24 cellular contexts compared by ENCODE assay signal in the genomic region with DNA sequence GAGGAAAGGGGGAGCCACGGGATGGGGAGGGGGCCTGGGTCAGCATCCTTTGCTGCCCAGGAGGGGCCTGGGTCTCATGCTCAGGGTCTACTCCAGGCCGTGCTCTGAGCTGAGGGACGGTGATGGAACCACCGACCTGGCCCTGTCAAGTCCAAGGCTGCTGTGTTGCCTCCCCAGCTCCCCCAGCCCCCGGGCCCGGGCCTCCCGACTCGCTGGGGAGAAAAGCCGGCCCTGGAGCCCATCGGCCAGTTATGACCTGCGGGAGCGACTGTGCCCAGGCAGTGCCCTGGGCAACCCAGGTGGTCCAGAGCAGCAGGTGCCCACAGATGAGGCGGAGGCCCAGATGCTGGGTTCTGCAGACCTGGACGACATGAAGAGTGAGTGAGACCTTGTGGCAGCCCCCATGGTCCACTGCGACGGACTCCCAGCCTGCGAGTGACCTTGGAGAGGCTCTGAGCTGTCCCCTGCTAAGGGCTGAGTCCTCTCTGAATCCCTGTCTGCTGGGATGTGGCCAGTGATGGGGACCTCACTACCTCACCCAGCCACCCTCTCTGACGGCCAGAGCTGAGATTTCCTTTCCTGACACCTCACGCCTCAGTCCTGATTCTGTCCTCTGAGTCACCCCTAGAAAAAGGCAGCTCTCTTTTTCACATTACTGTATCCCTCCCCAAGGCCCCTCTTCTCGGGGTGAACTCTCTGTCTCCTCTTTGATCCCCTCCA. TPM values are rescaled to one million over a fixed set of nuclear protein-coding genes. Genes with fewer than 3 reads are reported as not detected.
DNase-seq lines count a peak whose midpoint lies in the region; ATAC-seq and TF ChIP-seq lines count a peak whose summit lies in the region.
"Had no signal": no experiment of that assay in that cellular context is flagged by ENCODE, and none has a peak within 500 bp of the region (broad histone marks: within the 10 kb centered on the region; RNA-seq: fewer than 3 reads in every experiment).

No MANE protein-coding gene starts in this region.

- H3K4me3 ChIP-seq in spleen (no peak overlapping the region), suprapubic skin (no peak overlapping the region)
- H3K4me3 ChIP-seq: esophagus squamous epithelium, left lung, pancreas had no signal

- TF ChIP-seq EP300 in suprapubic skin (IDR thresholded peaks at IDR 0.05): no peak

- 67 to 88% (median 83%) methylated on average over 12 to 20 of the region's 20 CpGs for WGBS in spleen, 5 donors
- 74% methylated on average over 6 of the region's 20 CpGs for WGBS in suprapubic skin

- H3K27ac Mint-ChIP-seq in HFFc6 (no peak overlapping the region), nephron progenitor cell (no peak overlapping the region)
- H3K27ac Mint-ChIP-seq: CD4-positive, alpha-beta T cell had no signal

- H3K27ac ChIP-seq in spleen: no peak overlapping the region
- H3K27ac ChIP-seq in suprapubic skin: no peak overlapping the region
- H3K27ac ChIP-seq: esophagus squamous epithelium, KMS-11, left lung, pancreas had no signal

- DNase-seq in AG08396 (ENCODE audit: low spot score) (peak; percentile 60), HFFc6 (peak; percentile 24), Right ventricle myocardium inferior (ENCODE audit: missing footprints) (no peak), nephron progenitor cell (no peak), spleen (no peak), suprapubic skin (ENCODE audit: low spot score in 2 of 2) (no peak), globus pallidus (ENCODE audit: low spot score) (no peak)
- DNase-seq: ACHN; activated CD4-positive, alpha-beta T cell treated with anti-CD3 and anti-CD28 coated beads for 48 hours; activated gamma-delta T cell treated with Interleukin-2 at 50 U/mL for 16 hours; cerebellar nuclear complex; effector memory CD8-positive, alpha-beta T cell; esophagus squamous epithelium; NCI-H1105; NCI-H2081; NCI-H446 treated with DMSO at 0.1 percent for 48 hours; stimulated activated CD4-positive, alpha-beta T cell treated with anti-CD3 and anti-CD28 coated beads, Interleukin-4, amount 100 ng/mL, for 24 hours had no signal

- intact Hi-C loops in Right ventricle myocardium inferior (cut with DNase I) (loop anchor here (1.0 to 10.0 kb wide), 3 partner anchors 15 to 155 kb away; a partner anchor contains a TSS), spleen (cut with DNase I; ENCODE audit: low total_unique reads) (no loop called here)

- H3K9me3 Mint-ChIP-seq in HFFc6 (no peaks in the 10 kb centered on the region), nephron progenitor cell (no peaks in the 10 kb centered on the region)
- H3K9me3 Mint-ChIP-seq: CD4-positive, alpha-beta T cell; effector memory CD8-positive, alpha-beta T cell had no signal

- ATAC-seq in Right ventricle myocardium inferior (peak; percentile 66), HG02852 (IDR thresholded peaks at IDR 0.05; ENCODE audit: unreplicated experiment) (no peak)
- ATAC-seq: effector memory CD8-positive, alpha-beta T cell; left lung; pancreas had no signal

- TF ChIP-seq CTCF in HFFc6 (IDR thresholded peaks at IDR 0.05): no peak
- TF ChIP-seq CTCF in nephron progenitor cell (IDR thresholded peaks at IDR 0.05): no peak
- no peak for TF ChIP-seq CTCF in spleen (IDR thresholded peaks at IDR 0.05 in 8 of 11, conservative IDR thresholded peaks at IDR 0.05 in 3 of 11)
- no peak for TF ChIP-seq CTCF in suprapubic skin (IDR thresholded peaks at IDR 0.05)

- no peaks in the 10 kb centered on the region for H3K36me3 ChIP-seq in spleen
- H3K36me3 ChIP-seq in suprapubic skin: peaks cover 3% of the 10 kb centered on the region
- H3K36me3 ChIP-seq: esophagus squamous epithelium, left lung, pancreas had no signal

- H3K9me3 ChIP-seq in spleen: no peaks in the 10 kb centered on the region
- no peaks in the 10 kb centered on the region for H3K9me3 ChIP-seq in suprapubic skin
- H3K9me3 ChIP-seq: esophagus squamous epithelium, left lung, pancreas had no signal

- H3K27me3 ChIP-seq in spleen (replicated peaks in 1 of 7) (peaks cover 0 to 83% (median 31%) of the 10 kb centered on the region in 7 donors), suprapubic skin (peaks cover 16% of the 10 kb centered on the region)
- H3K27me3 ChIP-seq: pancreas had no signal

- no peaks in the 10 kb centered on the region for H3K36me3 Mint-ChIP-seq in HFFc6 (ENCODE audit: low read depth)
- no peaks in the 10 kb centered on the region for H3K36me3 Mint-ChIP-seq in nephron progenitor cell (ENCODE audit: low read depth)

- TF ChIP-seq POLR2A in spleen (IDR thresholded peaks at IDR 0.05) (no peak), suprapubic skin (IDR thresholded peaks at IDR 0.05) (no peak)

- H3K4me3 Mint-ChIP-seq in HFFc6: no peak overlapping the region
- peak overlapping the region; percentile 61 for H3K4me3 Mint-ChIP-seq in nephron progenitor cell
- H3K4me3 Mint-ChIP-seq: effector memory CD8-positive, alpha-beta T cell had no signal

- H3K4me1 ChIP-seq in spleen (peaks cover 0 to 19% (median 11%) of the 10 kb centered on the region in 6 donors), suprapubic skin (peaks cover 12% of the 10 kb centered on the region)
- H3K4me1 ChIP-seq: pancreas had no signal

- H3K27me3 Mint-ChIP-seq in HFFc6 (ENCODE audit: insufficient read depth): peaks cover 7% of the 10 kb centered on the region
- H3K27me3 Mint-ChIP-seq in nephron progenitor cell (ENCODE audit: low read depth, poor library complexity): peaks cover 30% of the 10 kb centered on the region

- H3K4me1 Mint-ChIP-seq in HFFc6 (ENCODE audit: low read depth) (peaks cover 6% of the 10 kb centered on the region), nephron progenitor cell (peaks cover 45% of the 10 kb centered on the region)

RNA-seq across cellular contexts. Expression of a gene that starts 2.7 kb away (rescaled TPM):
- 10 to 100 TPM in 1 of 6 experiments, 1 to 10 TPM in 5; 3.7 to 13.5 (median 4.3) TPM for total RNA-seq in HFFc6 (2021; fragmentation: NEBNext Ultra II Directional; extraction: Animal tissue kit (Norgen Biotek cat#: 25700))
- total RNA-seq in Right ventricle myocardium inferior (445 TPM), spleen (1 to 10 TPM; 1.6 to 9.2 (median 3.9) TPM), suprapubic skin (1 to 10 TPM in 3 of 4 donors, under 1 TPM in 1; 0.48 to 3.2 (median 2.1) TPM)
- 1 to 10 TPM in 1 of 3 donors, under 1 TPM in 2; 0.71 to 1.3 (median 0.74) TPM for polyA plus RNA-seq in spleen

RNA-seq across cellular contexts. Expression of a gene that starts 32.5 kb away (rescaled TPM):
- 10 to 100 TPM; 17.4 to 21.5 (median 18.9) TPM for total RNA-seq in HFFc6 (2021; fragmentation: NEBNext Ultra II Directional; extraction: Animal tissue kit (Norgen Biotek cat#: 25700))
- total RNA-seq in Right ventricle myocardium inferior (13.9 TPM), spleen (10 to 100 TPM; 25.8 to 57.0 (median 35.9) TPM), suprapubic skin (10 to 100 TPM; 25.3 to 68.0 (median 29.2) TPM)
- polyA plus RNA-seq in spleen: 10 to 100 TPM; 15.8 to 40.8 (median 40.3) TPM

RNA-seq across cellular contexts. Expression of a gene that starts 58.0 kb away (rescaled TPM):
- under 1 TPM in 5 of 6 experiments, not detected in 1; 0.14 to 0.45 (median 0.25) TPM for total RNA-seq in HFFc6 (2021; fragmentation: NEBNext Ultra II Directional; extraction: Animal tissue kit (Norgen Biotek cat#: 25700))
- total RNA-seq in Right ventricle myocardium inferior: 1.9 TPM
- total RNA-seq in spleen: under 1 TPM in 1 of 7 donors, not detected in 6; 0.46 TPM
- under 1 TPM; 0.08 to 0.46 (median 0.16) TPM for polyA plus RNA-seq in spleen
- total RNA-seq in suprapubic skin: 1 to 10 TPM in 2 of 4 donors, under 1 TPM in 1, not detected in 1; 0.34 to 3.5 (median 1.5) TPM
- total RNA-seq: CD4-positive, alpha-beta T cell; esophagus squamous epithelium; glomerular endothelial cell; skeletal muscle tissue had no signal

RNA-seq across cellular contexts. Expression of a gene that starts 58.8 kb away (rescaled TPM):
- 10 to 100 TPM; 60.0 to 85.2 (median 65.8) TPM for total RNA-seq in HFFc6 (2021; fragmentation: NEBNext Ultra II Directional; extraction: Animal tissue kit (Norgen Biotek cat#: 25700))
- total RNA-seq in Right ventricle myocardium inferior (158 TPM), spleen (10 to 100 TPM; 26.7 to 51.6 (median 31.1) TPM), suprapubic skin (10 to 100 TPM; 33.2 to 75.7 (median 43.7) TPM)
- 10 to 100 TPM; 15.9 to 32.0 (median 27.6) TPM for polyA plus RNA-seq in spleen

Comparison
In these comparisons a context has a peak if more than half of its experiments do, and no peak if none do; other contexts are left out.
1. DNase-seq: peak in AG08396 (single experiment) and HFFc6 (single experiment); none in Right ventricle myocardium inferior (single experiment), nephron progenitor cell (single experiment), spleen (single experiment), suprapubic skin (0 of 2) and globus pallidus (single experiment).
2. RNA of a gene that starts 2.7 kb away (total RNA-seq): 445 TPM in Right ventricle myocardium inferior (single experiment); 3.7 to 13.5 TPM in HFFc6, 1.6 to 9.2 TPM in spleen and 0.48 to 3.2 TPM in suprapubic skin; every median in the first group is over 10 times any median in the second.